Comparison of ENCODE assay signal across 28 cellular contexts in the genomic region with DNA sequence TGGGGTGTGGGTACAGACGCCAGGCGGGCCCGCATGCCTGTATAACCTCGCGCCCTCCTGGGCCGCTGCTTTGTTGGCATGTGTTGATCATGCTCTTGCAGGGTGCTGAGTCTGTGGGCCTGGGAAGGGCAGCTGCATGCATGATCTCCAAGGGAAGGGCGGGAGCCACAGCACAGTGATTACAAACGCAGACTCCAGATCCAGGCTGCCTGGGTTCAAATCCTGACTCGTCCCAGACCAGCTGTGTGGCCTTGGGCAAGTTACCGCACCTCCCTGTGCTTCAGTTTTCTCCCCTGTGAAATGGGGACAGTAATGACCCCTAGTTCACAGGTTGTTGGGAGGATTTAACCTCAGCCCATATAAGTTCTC. TPM values are rescaled to one million over a fixed set of nuclear protein-coding genes. Genes with fewer than 3 reads are reported as not detected.
DNase-seq lines count a peak whose midpoint lies in the region; ATAC-seq, FAIRE-seq and TF ChIP-seq lines count a peak whose summit lies in the region.
"Had no signal": no experiment of that assay in that cellular context is flagged by ENCODE, and none has a peak within 500 bp of the region (broad histone marks: within the 10 kb centered on the region; RNA-seq: fewer than 3 reads in every experiment).

No MANE protein-coding gene starts in this region.

- no peak overlapping the region for H3K27ac Mint-ChIP-seq in type B pancreatic cell

- no peak overlapping the region for H4K5ac ChIP-seq in H1 (ENCODE audit: insufficient read length, low read depth, low read length)

- peak overlapping the region; percentile 79; the same call in 1 of the 2 replicates for H2AFZ ChIP-seq in H1 (ENCODE audit: low read length)
- H2AFZ ChIP-seq in neuronal stem cell (ENCODE audit: low read length), result no peak overlapping the region

- no peak overlapping the region for H3K4ac ChIP-seq in H1 (replicated peaks; ENCODE audit: insufficient read length, low read depth, low read length)
- H3K4ac ChIP-seq in neuronal stem cell (ENCODE audit: low read length), result no peak overlapping the region

- peak overlapping the region; percentile 62 for H4K8ac ChIP-seq in H1 (ENCODE audit: extremely low read depth, insufficient read depth, low read length)
- H4K8ac ChIP-seq in neuronal stem cell (ENCODE audit: low read depth, low read length), result no peak overlapping the region

- no peaks in the 10 kb centered on the region for H3K36me3 ChIP-seq in BLaER1 treated with 17β-estradiol and CSF1 and Interleukin-3, amounts not matched to agents 10 nM and 100 nM
- H3K36me3 ChIP-seq in H1 (ENCODE audit: control insufficient read depth in 2 of 4, insufficient read depth in 4 of 4, low read length in 3 of 4) (no peaks in the 10 kb centered on the region), neuronal stem cell (replicated peaks in 1 of 2; ENCODE audit: control insufficient read depth in 2 of 2, insufficient read depth in 2 of 2, low read length in 2 of 2) (no peaks in the 10 kb centered on the region), HAP-1 (replicated peaks) (no peaks in the 10 kb centered on the region)

- H3K9me3 ChIP-seq in BLaER1 treated with 17β-estradiol and CSF1 and Interleukin-3, amounts not matched to agents 10 nM and 100 nM (replicated peaks in 1 of 11), result no peaks in the 10 kb centered on the region
- H3K9me3 ChIP-seq in H1 (ENCODE audit: insufficient read depth in 2 of 2, low read depth in 1 of 2, low read length in 1 of 2) (no peaks in the 10 kb centered on the region), neuronal stem cell (replicated peaks in 1 of 2; ENCODE audit: control insufficient read depth in 2 of 2, insufficient read depth in 1 of 2, low read depth in 1 of 2, low read length in 2 of 2) (no peaks in the 10 kb centered on the region), HAP-1 (no peaks in the 10 kb centered on the region)

- no peaks in the 10 kb centered on the region for H3K23me2 ChIP-seq in H1 (ENCODE audit: low read depth, low read length)

- H3K14ac ChIP-seq in H1 (ENCODE audit: insufficient read length) (no peak overlapping the region), neuronal stem cell (ENCODE audit: low read length) (peak overlapping the region; percentile 61)

- H3K79me1 ChIP-seq in H1 (ENCODE audit: low read depth, low read length) (no peaks in the 10 kb centered on the region), neuronal stem cell (ENCODE audit: low read depth, low read length) (no peaks in the 10 kb centered on the region)

- H3K9ac ChIP-seq in BLaER1 treated with 17β-estradiol and CSF1 and Interleukin-3, amounts not matched to agents 10 nM and 100 nM, result no peak overlapping the region
- H3K9ac ChIP-seq in H1 (replicated peaks in 1 of 4; ENCODE audit: extremely low read depth in 1 of 4, low read depth in 3 of 4, low read length in 3 of 4) (no peak overlapping the region), neuronal stem cell (ENCODE audit: low read depth, low read length, poor library complexity) (no peak overlapping the region)

- no peaks in the 10 kb centered on the region for H3K27me3 ChIP-seq in BLaER1 treated with 17β-estradiol and CSF1 and Interleukin-3, amounts not matched to agents 10 nM and 100 nM
- H3K27me3 ChIP-seq in H1 (replicated peaks in 1 of 4; ENCODE audit: control insufficient read depth in 3 of 4, extremely low read depth in 1 of 4, insufficient read depth in 3 of 4, low read length in 3 of 4) (no peaks in the 10 kb centered on the region; a peak in 1 of 7 replicates), neuronal stem cell (ENCODE audit: control insufficient read depth in 3 of 3, insufficient read depth in 3 of 3, low read depth in 1 of 3, low read length in 3 of 3) (peaks cover 0 to 33% (median 0%) of the 10 kb centered on the region in 3 experiments), HAP-1 (ENCODE audit: low read depth) (no peaks in the 10 kb centered on the region)

- H4K91ac ChIP-seq in H1 (replicated peaks; ENCODE audit: insufficient read length, low read length), result no peak overlapping the region
- no peak overlapping the region for H4K91ac ChIP-seq in neuronal stem cell (ENCODE audit: low read depth, low read length, poor library complexity)

- TF ChIP-seq POLR2A in H1 (IDR thresholded peaks at IDR 0.05; ENCODE audit: control extremely low read depth in 1 of 2, low read depth in 2 of 2, low read length in 2 of 2), result no peak

- peaks cover 68 to 78% (median 71%) of the 10 kb centered on the region in 10 experiments for H3K4me1 ChIP-seq in BLaER1 treated with 17β-estradiol and CSF1 and Interleukin-3, amounts not matched to agents 10 nM and 100 nM
- H3K4me1 ChIP-seq in H1 (replicated peaks in 1 of 4; ENCODE audit: control insufficient read depth in 3 of 4, insufficient read depth in 4 of 4, low read length in 3 of 4) (peaks cover 0 to 2% (median 0%) of the 10 kb centered on the region in 4 experiments; a peak in 2 of 7 replicates), neuronal stem cell (ENCODE audit: control insufficient read depth in 2 of 2, insufficient read depth in 1 of 2, low read depth in 1 of 2, low read length in 2 of 2) (peaks cover 0 to 2% of the 10 kb centered on the region in 2 donors), HAP-1 (no peaks in the 10 kb centered on the region)

- no peak for TF ChIP-seq CTCF in H1 (IDR thresholded peaks at IDR 0.05; ENCODE audit: control extremely low read depth in 1 of 3, insufficient read depth in 1 of 3, low read depth in 1 of 3, low read length in 3 of 3)
- no peak for TF ChIP-seq CTCF in type B pancreatic cell (conservative IDR thresholded peaks at IDR 0.05)

- no peak for FAIRE-seq in H1 (lab: Jason Lieb, UNC)
- FAIRE-seq: G401.6 had no signal

- no peaks in the 10 kb centered on the region for H3K27me3 Mint-ChIP-seq in type B pancreatic cell

- H3K56ac ChIP-seq in H1 (replicated peaks; ENCODE audit: insufficient read length, low read depth, low read length), result no peak overlapping the region

- peak; percentile 45 for DNase-seq in Right ventricle myocardium inferior (ENCODE audit: missing footprints)
- no peak for DNase-seq in left ventricle myocardium superior
- DNase-seq in H1 (ENCODE audit: low read depth in 1 of 2, low spot score in 2 of 2), result no peak
- no peak for DNase-seq in neuronal stem cell (ENCODE audit: low spot score)
- DNase-seq in type B pancreatic cell (ENCODE audit: extremely low spot score, unreplicated experiment), result no peak
- DNase-seq in HAP-1 (ENCODE audit: low spot score in 2 of 2), result no peak
- DNase-seq: 8988T; CD4-positive, alpha-beta memory T cell; COR-L47; DMS53; HCEC 1CT; Kasumi-1; NCI-H1092 treated with DMSO at 0.1 percent for 48 hours; NCI-H1436; NCI-H187; NCI-H2081 treated with DMSO at 0.1 percent for 48 hours; NCI-H2171; NCI-H226; NCI-H510A; NCI-H69; SIG-M5 had no signal

- no peak overlapping the region for H2BK12ac ChIP-seq in H1 (ENCODE audit: low read depth, low read length)
- H2BK12ac ChIP-seq in neuronal stem cell (ENCODE audit: low read length), result no peak overlapping the region

- no peak overlapping the region for H3K4me3 Mint-ChIP-seq in type B pancreatic cell
- H3K4me3 Mint-ChIP-seq: CD4-positive, alpha-beta memory T cell had no signal

- H2BK20ac ChIP-seq in H1 (ENCODE audit: low read length), result no peak overlapping the region

- in situ Hi-C loops in HAP-1 (cut with MboI; ENCODE audit: low sequenced_read_pairs), result no loop called here

- POLR2A ChIA-PET in H1 (lab: Charles Lee; ENCODE audit: partially characterized antibody), result no interaction called here

- H3K4me2 ChIP-seq in BLaER1 treated with 17β-estradiol and CSF1 and Interleukin-3, amounts not matched to agents 10 nM and 100 nM, result peak overlapping the region; percentile 16 to 88 (median 54); a peak in 19 of 22 replicates
- no peak overlapping the region for H3K4me2 ChIP-seq in H1 (ENCODE audit: insufficient read depth in 1 of 2, low read depth in 2 of 2, low read length in 2 of 2)
- no peak overlapping the region for H3K4me2 ChIP-seq in neuronal stem cell (ENCODE audit: insufficient read depth, low read length, poor library complexity, severe bottlenecking)

- H2BK5ac ChIP-seq in H1 (ENCODE audit: low read depth, low read length) (no peak overlapping the region), neuronal stem cell (ENCODE audit: low read length) (no peak overlapping the region)

- peak overlapping the region in 2 of 11 experiments; percentile 18 to 44; a peak in 2 of 22 replicates for H3K27ac ChIP-seq in BLaER1 treated with 17β-estradiol and CSF1 and Interleukin-3, amounts not matched to agents 10 nM and 100 nM
- H3K27ac ChIP-seq in H1 (ENCODE audit: low read depth, low read length), result no peak overlapping the region
- H3K27ac ChIP-seq in neuronal stem cell (replicated peaks; ENCODE audit: low read length), result no peak overlapping the region
- H3K27ac ChIP-seq: RWPE1, SK-N-MC had no signal

- H2AK5ac ChIP-seq in H1 (ENCODE audit: low read depth, low read length), result no peak overlapping the region
- H2AK5ac ChIP-seq in neuronal stem cell (ENCODE audit: low read depth, low read length), result no peak overlapping the region

- no peak overlapping the region for H3K4me3 ChIP-seq in BLaER1 treated with 17β-estradiol and CSF1 and Interleukin-3, amounts not matched to agents 10 nM and 100 nM
- H3K4me3 ChIP-seq in H1 (ENCODE audit: extremely low read depth in 1 of 4, insufficient read depth in 2 of 4, low read depth in 3 of 4, low read length in 4 of 4) (no peak overlapping the region), neuronal stem cell (ENCODE audit: low read length in 2 of 2) (no peak overlapping the region), HAP-1 (no peak overlapping the region)
- H3K4me3 ChIP-seq: SK-N-MC had no signal

- H2BK15ac ChIP-seq in H1 (ENCODE audit: low read length), result no peak overlapping the region
- H2BK15ac ChIP-seq in neuronal stem cell (ENCODE audit: low read length), result peak overlapping the region; percentile 8

- CTCF ChIA-PET in H1 (lab: Charles Lee; ENCODE audit: partially characterized antibody), result interaction anchor here (0.7 to 0.8 kb wide), 2 partner anchors 10 to 108 kb away, joined by 3 read pairs; no protein-coding TSS in a partner anchor

- no peaks in the 10 kb centered on the region for H3K36me3 Mint-ChIP-seq in type B pancreatic cell
- H3K36me3 Mint-ChIP-seq: CD4-positive, alpha-beta memory T cell had no signal

- peaks cover 7% of the 10 kb centered on the region for H3K4me1 Mint-ChIP-seq in type B pancreatic cell (ENCODE audit: unreplicated experiment)

- H3K23ac ChIP-seq in H1 (ENCODE audit: insufficient read length) (no peak overlapping the region), neuronal stem cell (ENCODE audit: low read depth, low read length, poor library complexity) (peak overlapping the region; percentile 66)

- TF ChIP-seq RAD21 in H1 (IDR thresholded peaks at IDR 0.05 in 1 of 2, conservative IDR thresholded peaks at IDR 0.05 in 1 of 2; ENCODE audit: low read depth in 2 of 2, low read length in 2 of 2), result no peak

- no peak overlapping the region for H2BK120ac ChIP-seq in H1 (replicated peaks; ENCODE audit: low read depth, low read length)
- no peak overlapping the region for H2BK120ac ChIP-seq in neuronal stem cell (ENCODE audit: low read depth, low read length)

- H3K79me2 ChIP-seq in H1 (ENCODE audit: control insufficient read depth in 1 of 2, insufficient read depth in 2 of 2, low read length in 2 of 2), result no peaks in the 10 kb centered on the region

- ATAC-seq in Right ventricle myocardium inferior, result no peak
- ATAC-seq in left ventricle myocardium superior, result no peak
- no peak for ATAC-seq in HG03175 (IDR thresholded peaks at IDR 0.05; ENCODE audit: unreplicated experiment)

- H4K20me1 ChIP-seq in BLaER1 treated with 17β-estradiol and CSF1 and Interleukin-3, amounts not matched to agents 10 nM and 100 nM, result no peaks in the 10 kb centered on the region
- no peaks in the 10 kb centered on the region for H4K20me1 ChIP-seq in H1 (replicated peaks in 1 of 2; ENCODE audit: control insufficient read depth in 1 of 2, insufficient read depth in 2 of 2, low read length in 2 of 2)

- intact Hi-C loops in Right ventricle myocardium inferior (cut with DNase I), result no loop called here
- intact Hi-C loops in left ventricle myocardium superior (cut with micrococcal nuclease), result no loop called here

- H3K9me3 Mint-ChIP-seq in type B pancreatic cell, result no peaks in the 10 kb centered on the region

- 98% methylated on average over 10 of the region's 10 CpGs; no CpG with 5 or more reads in 1 of the 2 experiments for WGBS in H1 (ENCODE audit: extremely low coverage in 1 of 2, insufficient coverage in 1 of 2, insufficient read length in 1 of 2, insufficient replicate concordance in 2 of 2, low coverage in 1 of 2, low lambda C conversion rate in 2 of 2, missing lambda C conversion rate in 1 of 2), 2 experiments
- no CpG with 5 or more reads among the region's 10 CpGs for WGBS in neuronal stem cell (ENCODE audit: extremely low coverage in 2 of 2, insufficient read length in 2 of 2, insufficient replicate concordance in 1 of 2), 2 donors

- H3K18ac ChIP-seq in H1 (ENCODE audit: extremely low read depth, low read length) (no peak overlapping the region), neuronal stem cell (ENCODE audit: low read length) (peak overlapping the region; percentile 82)

- TF ChIP-seq EP300 in H1 (IDR thresholded peaks at IDR 0.05; ENCODE audit: borderline replicate concordance in 1 of 2, low read depth in 2 of 2, low read length in 2 of 2), result no peak

RNA-seq across cellular contexts. Expression of a gene that starts 24.0 kb away (rescaled TPM):
- total RNA-seq in Right ventricle myocardium inferior, result 89.1 TPM
- 83.6 TPM for total RNA-seq in left ventricle myocardium superior
- 0.48 and 1.3 TPM in 2 replicates for total RNA-seq in H1 (2021; fragmentation: NEBNext Ultra II Directional; extraction: Animal tissue kit (Norgen Biotek cat#: 25700))
- 0.36 and 1.1 TPM in 2 replicates for polyA plus RNA-seq in H1 (2011; rRNA removed)
- polyA plus RNA-seq in H1 (2011; cell fraction: cytosol; rRNA removed), result 0.47 TPM
- polyA plus RNA-seq in H1 (2011; cell fraction: nucleus; rRNA removed), result 2.0 TPM
- 0.20 to 0.96 TPM (median 0.35 TPM) in 4 replicates for polyA plus RNA-seq in H1 (2012, experiment 1 of 2)
- polyA plus RNA-seq in H1 (2012, experiment 2 of 2), result 0.12 TPM
- 0.34 TPM for polyA plus RNA-seq in H1 (2013, experiment 1 of 2)
- polyA plus RNA-seq in H1 (2013, experiment 2 of 2), result 0.39 TPM
- polyA minus RNA-seq in H1 (2011; rRNA and poly(A)+ RNA removed), result 1.6 and 1.8 TPM in 2 replicates
- 1.2 TPM for polyA minus RNA-seq in H1 (2011; cell fraction: cytosol; rRNA and poly(A)+ RNA removed)
- polyA minus RNA-seq in H1 (2011; cell fraction: nucleus; rRNA and poly(A)+ RNA removed), result 3.6 TPM
- 0.28 TPM for polyA plus RNA-seq in neuronal stem cell (2013, experiment 1 of 2)
- polyA plus RNA-seq in neuronal stem cell (2013, experiment 2 of 2), result 0.32 TPM
- 2.6 and 11.0 TPM in 2 replicates for total RNA-seq in type B pancreatic cell (ENCODE audit: low replicate concordance)
- total RNA-seq: CD4-positive, alpha-beta memory T cell; HT-29; M059J had no signal
- polyA plus RNA-seq: CD4-positive, alpha-beta memory T cell had no signal

Comparison
In these comparisons a context has a peak if more than half of its experiments do, and no peak if none do; other contexts are left out.
1. H3K4me2 ChIP-seq: peak in BLaER1 treated with 17β-estradiol and CSF1 and Interleukin-3, amounts not matched to agents 10 nM and 100 nM (11 of 11); none in H1 (0 of 2) and neuronal stem cell (single experiment).